In genomic region chr2:38553554-38553953, GRCh38 we compare ENCODE assay signal across 29 cellular contexts.
"Had no signal": no experiment of that assay in that cellular context is flagged by ENCODE, and none has a peak within 500 bp of the region (broad histone marks: within the 10 kb centered on the region; RNA-seq: fewer than 3 reads in every experiment).

No MANE protein-coding gene starts in this region.

- H3K27ac Mint-ChIP-seq: naive thymus-derived CD4-positive, alpha-beta T cell; natural killer cell; nephron; neural progenitor cell; stimulated activated effector memory CD8-positive, alpha-beta T cell treated with anti-CD3 and anti-CD28 coated beads, Interleukin-12 subunit alpha, Interleukin-12 subunit beta, amount 100 ng/mL, for 72 hours; stimulated activated naive B cell treated with anti-CD40 and anti-IgM and Interleukin-4, amounts not matched to agents 10 μg/mL and 1 μg/mL and 100 μg/mL, for 72 hours; type B pancreatic cell had no signal

- ATAC-seq: naive thymus-derived CD4-positive, alpha-beta T cell; natural killer cell; psoas muscle; right cardiac atrium; sciatic nerve; stimulated activated effector memory CD8-positive, alpha-beta T cell treated with anti-CD3 and anti-CD28 coated beads, Interleukin-12 subunit alpha, Interleukin-12 subunit beta, amount 100 ng/mL, for 72 hours; stimulated activated naive B cell treated with anti-CD40 and anti-IgM and Interleukin-4, amounts not matched to agents 10 μg/mL and 1 μg/mL and 100 μg/mL, for 72 hours; upper lobe of right lung had no signal

- H3K27me3 ChIP-seq: neural progenitor cell, ovary, stomach, thyroid gland, tibial nerve, upper lobe of right lung, uterus had no signal

- H3K36me3 Mint-ChIP-seq: natural killer cell; stimulated activated naive B cell treated with anti-CD40 and anti-IgM and Interleukin-4, amounts not matched to agents 10 μg/mL and 1 μg/mL and 100 μg/mL, for 72 hours had no signal

- H3K4me3 ChIP-seq: neural progenitor cell, ovary, psoas muscle, skin epidermis, smooth muscle cell, stomach, thoracic aorta, thyroid gland, tibial nerve, upper lobe of right lung, uterus had no signal

- H3K27me3 Mint-ChIP-seq: naive thymus-derived CD4-positive, alpha-beta T cell; progenitor cell of endocrine pancreas; type B pancreatic cell had no signal

- H2AFZ ChIP-seq: neural progenitor cell, parathyroid adenoma had no signal

- H3K4me1 ChIP-seq: neural progenitor cell, parathyroid adenoma, stomach, thyroid gland, tibial nerve, upper lobe of right lung, uterus had no signal

- DNase-seq: naive thymus-derived CD4-positive, alpha-beta T cell; natural killer cell; occipital lobe; ovary; posterior cingulate gyrus; psoas muscle; right cardiac atrium; stimulated activated CD4-positive, alpha-beta T cell treated with anti-CD3 and anti-CD28 coated beads, Interleukin-15, amount 100 ng/mL, for 24 hours; stimulated activated CD4-positive, alpha-beta T cell treated with anti-CD3 and anti-CD28 coated beads, Interleukin-2, amount 100 ng/mL, for 24 hours; stimulated activated CD4-positive, alpha-beta T cell treated with anti-CD3 and anti-CD28 coated beads, Interleukin-2, amount 100 ng/mL, for 48 hours; stimulated activated CD4-positive, alpha-beta T cell treated with anti-CD3 and anti-CD28 coated beads, Interleukin-4, amount 100 ng/mL, for 24 hours; stimulated activated naive B cell treated with anti-CD40 and anti-IgM and Interleukin-4, amounts not matched to agents 10 μg/mL and 1 μg/mL and 100 μg/mL, for 72 hours; stimulated activated naive CD4-positive, alpha-beta T cell treated with Interleukin-2 at 50 U/mL for 16 hours; stomach; thyroid gland; upper lobe of right lung; uterus had no signal

- H3K4me1 Mint-ChIP-seq: nephron, neural progenitor cell had no signal

- H3K4me2 ChIP-seq: neural progenitor cell, smooth muscle cell had no signal

- H3K27ac ChIP-seq: neural progenitor cell, ovary, parathyroid adenoma, psoas muscle, skin epidermis, stomach, thoracic aorta, thyroid gland, tibial nerve, upper lobe of right lung, uterus had no signal

- H3K36me3 ChIP-seq: neural progenitor cell, ovary, thoracic aorta, thyroid gland, upper lobe of right lung, uterus had no signal

- H3K4me3 Mint-ChIP-seq: naive thymus-derived CD4-positive, alpha-beta T cell; natural killer cell; nephron; neural progenitor cell; stimulated activated effector memory CD8-positive, alpha-beta T cell treated with anti-CD3 and anti-CD28 coated beads, Interleukin-12 subunit alpha, Interleukin-12 subunit beta, amount 100 ng/mL, for 72 hours; stimulated activated naive CD8-positive, alpha-beta T cell treated with anti-CD3 and anti-CD28 coated beads, Interleukin-15, Interleukin-2, amounts not matched to agents 100 ng/mL and 50 ng/mL, for 24 hours; type B pancreatic cell had no signal

- H3K79me2 ChIP-seq: parathyroid adenoma had no signal

- H3K9me3 ChIP-seq: psoas muscle, stomach, thoracic aorta, thyroid gland, tibial nerve, upper lobe of right lung, uterus had no signal

- H3K9ac ChIP-seq: neural progenitor cell, parathyroid adenoma had no signal

- H3K9me3 Mint-ChIP-seq: naive thymus-derived CD4-positive, alpha-beta T cell; natural killer cell; nephron; neural progenitor cell; stimulated activated effector memory CD8-positive, alpha-beta T cell treated with anti-CD3 and anti-CD28 coated beads, Interleukin-12 subunit alpha, Interleukin-12 subunit beta, amount 100 ng/mL, for 72 hours; stimulated activated naive B cell treated with anti-CD40 and anti-IgM and Interleukin-4, amounts not matched to agents 10 μg/mL and 1 μg/mL and 100 μg/mL, for 72 hours; stimulated activated naive CD8-positive, alpha-beta T cell treated with anti-CD3 and anti-CD28 coated beads, Interleukin-15, Interleukin-2, amounts not matched to agents 100 ng/mL and 50 ng/mL, for 24 hours; type B pancreatic cell had no signal
